Comparison of ENCODE assay signal across 29 cellular contexts in the genomic region with DNA sequence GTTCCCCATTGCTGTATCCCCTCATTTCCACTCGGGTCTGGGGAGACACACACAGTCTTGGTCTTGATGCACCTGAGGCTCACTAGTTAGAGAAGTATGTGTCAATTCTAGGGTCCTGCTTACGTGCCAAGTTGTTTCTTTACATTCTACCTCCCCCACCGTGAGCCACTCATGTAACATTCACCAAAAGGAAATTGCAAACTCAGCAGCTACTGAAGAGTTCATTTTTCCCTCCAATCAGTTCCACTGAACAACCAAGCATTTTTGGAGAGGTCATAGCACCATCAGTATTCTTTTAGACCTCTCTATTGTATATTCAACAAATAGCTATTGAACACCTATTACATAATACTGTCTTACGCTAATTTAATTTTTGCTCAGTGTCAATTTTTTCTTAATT.
"Had no signal": no experiment of that assay in that cellular context is flagged by ENCODE, and none has a peak within 500 bp of the region (broad histone marks: within the 10 kb centered on the region; RNA-seq: fewer than 3 reads in every experiment).

No MANE protein-coding gene starts in this region.

- FAIRE-seq: urothelium cell line had no signal

- H3K36me3 ChIP-seq: stomach, suprapubic skin, thoracic aorta, thyroid gland, tibial artery, tibial nerve, transverse colon, upper lobe of left lung, upper lobe of right lung, uterus, vagina had no signal

- H3K4me3 ChIP-seq: stomach, suprapubic skin, testis, thoracic aorta, thyroid gland, tibial artery, tibial nerve, transverse colon, upper lobe of left lung, upper lobe of right lung, uterus, vagina had no signal

- H3K27me3 ChIP-seq: stomach, suprapubic skin, testis, thyroid gland, tibial artery, tibial nerve, transverse colon, upper lobe of left lung, upper lobe of right lung, uterus, vagina had no signal

- H3K27me3 Mint-ChIP-seq: stimulated activated memory B cell treated with anti-CD40 and anti-IgM and Interleukin-4, amounts not matched to agents 10 μg/mL and 1 μg/mL and 100 μg/mL, for 72 hours; stimulated activated naive B cell treated with anti-CD40 and anti-IgM and Interleukin-4, amounts not matched to agents 10 μg/mL and 1 μg/mL and 100 μg/mL, for 72 hours; stimulated activated naive CD8-positive, alpha-beta T cell treated with anti-CD3 and anti-CD28 coated beads, Interleukin-15, amount 100 ng/mL, for 72 hours; stimulated activated naive CD8-positive, alpha-beta T cell treated with anti-CD3 and anti-CD28 coated beads, Interleukin-15, Interleukin-2, amounts not matched to agents 100 ng/mL and 50 ng/mL, for 24 hours had no signal

- H3K9me3 Mint-ChIP-seq: stimulated activated memory B cell treated with anti-CD40 and anti-IgM and Interleukin-4, amounts not matched to agents 10 μg/mL and 1 μg/mL and 100 μg/mL, for 72 hours had no signal

- H3K4me3 Mint-ChIP-seq: stimulated activated effector memory CD8-positive, alpha-beta T cell treated with anti-CD3 and anti-CD28 coated beads, Interleukin-12 subunit alpha, Interleukin-12 subunit beta, amount 100 ng/mL, for 72 hours; stimulated activated memory B cell treated with anti-CD40 and anti-IgM and Interleukin-4, amounts not matched to agents 10 μg/mL and 1 μg/mL and 100 μg/mL, for 72 hours; stimulated activated naive B cell treated with anti-CD40 and anti-IgM and Interleukin-4, amounts not matched to agents 10 μg/mL and 1 μg/mL and 100 μg/mL, for 72 hours; stimulated activated naive CD8-positive, alpha-beta T cell treated with anti-CD3 and anti-CD28 coated beads, Interleukin-15, amount 100 ng/mL, for 72 hours; stimulated activated naive CD8-positive, alpha-beta T cell treated with anti-CD3 and anti-CD28 coated beads, Interleukin-15, Interleukin-2, amounts not matched to agents 100 ng/mL and 50 ng/mL, for 24 hours; type B pancreatic cell had no signal

- DNase-seq: stimulated activated CD4-positive, alpha-beta T cell treated with anti-CD3 and anti-CD28 coated beads, Interleukin-2, amount 100 ng/mL, for 48 hours; stimulated activated CD4-positive, alpha-beta T cell treated with anti-CD3 and anti-CD28 coated beads, Interleukin-4, amount 100 ng/mL, for 1 hour; stimulated activated CD4-positive, alpha-beta T cell treated with anti-CD3 and anti-CD28 coated beads, Interleukin-4, amount 100 ng/mL, for 24 hours; stimulated activated CD4-positive, alpha-beta T cell treated with anti-CD3 and anti-CD28 coated beads, Interleukin-4, amount 100 ng/mL, for 4 hours; stimulated activated CD8-positive, alpha-beta memory T cell treated with anti-CD3 and anti-CD28 coated beads, Interleukin-4, amount 100 ng/mL, for 48 hours; stimulated activated naive B cell treated with anti-CD40 and anti-IgM and Interleukin-4, amounts not matched to agents 10 μg/mL and 1 μg/mL and 100 μg/mL, for 72 hours; stimulated activated naive CD4-positive, alpha-beta T cell; stimulated activated naive CD4-positive, alpha-beta T cell treated with Interleukin-2 at 50 U/mL for 16 hours; stimulated activated naive CD8-positive, alpha-beta T cell treated with anti-CD3 and anti-CD28 coated beads, Interleukin-15, amount 100 ng/mL, for 72 hours; stimulated activated naive CD8-positive, alpha-beta T cell treated with anti-CD3 and anti-CD28 coated beads, Interleukin-15, Interleukin-2, amounts not matched to agents 100 U/mL and 50 U/mL, for 24 hours; stomach; substantia nigra; testis; thyroid gland; tibial artery; transverse colon; trophoblast cell; upper lobe of left lung; upper lobe of right lung; uterus had no signal

- H3K36me3 Mint-ChIP-seq: stimulated activated effector memory CD8-positive, alpha-beta T cell treated with anti-CD3 and anti-CD28 coated beads, Interleukin-12 subunit alpha, Interleukin-12 subunit beta, amount 100 ng/mL, for 72 hours; stimulated activated memory B cell treated with anti-CD40 and anti-IgM and Interleukin-4, amounts not matched to agents 10 μg/mL and 1 μg/mL and 100 μg/mL, for 72 hours; stimulated activated naive B cell treated with anti-CD40 and anti-IgM and Interleukin-4, amounts not matched to agents 10 μg/mL and 1 μg/mL and 100 μg/mL, for 72 hours; type B pancreatic cell had no signal

- H3K27ac Mint-ChIP-seq: stimulated activated effector memory CD8-positive, alpha-beta T cell treated with anti-CD3 and anti-CD28 coated beads, Interleukin-12 subunit alpha, Interleukin-12 subunit beta, amount 100 ng/mL, for 72 hours; stimulated activated memory B cell treated with anti-CD40 and anti-IgM and Interleukin-4, amounts not matched to agents 10 μg/mL and 1 μg/mL and 100 μg/mL, for 72 hours; stimulated activated naive B cell treated with anti-CD40 and anti-IgM and Interleukin-4, amounts not matched to agents 10 μg/mL and 1 μg/mL and 100 μg/mL, for 72 hours; stimulated activated naive CD8-positive, alpha-beta T cell treated with anti-CD3 and anti-CD28 coated beads, Interleukin-15, Interleukin-2, amounts not matched to agents 100 ng/mL and 50 ng/mL, for 24 hours; type B pancreatic cell had no signal

- H3K4me1 ChIP-seq: stomach, suprapubic skin, testis, thyroid gland, tibial artery, transverse colon, upper lobe of left lung, upper lobe of right lung, uterus, vagina had no signal

- H3K27ac ChIP-seq: stomach, suprapubic skin, testis, thoracic aorta, thyroid gland, tibial artery, tibial nerve, transverse colon, upper lobe of left lung, upper lobe of right lung, uterus, vagina had no signal

- ATAC-seq: stimulated activated effector memory CD8-positive, alpha-beta T cell treated with anti-CD3 and anti-CD28 coated beads, Interleukin-12 subunit alpha, Interleukin-12 subunit beta, amount 100 ng/mL, for 72 hours; stimulated activated memory B cell treated with anti-CD40 and anti-IgM and Interleukin-4, amounts not matched to agents 10 μg/mL and 1 μg/mL and 100 μg/mL, for 72 hours; stimulated activated naive B cell treated with anti-CD40 and anti-IgM and Interleukin-4, amounts not matched to agents 10 μg/mL and 1 μg/mL and 100 μg/mL, for 72 hours; stimulated activated naive CD8-positive, alpha-beta T cell treated with anti-CD3 and anti-CD28 coated beads, Interleukin-15, amount 100 ng/mL, for 72 hours; stimulated activated naive CD8-positive, alpha-beta T cell treated with anti-CD3 and anti-CD28 coated beads, Interleukin-15, Interleukin-2, amounts not matched to agents 100 U/mL and 50 U/mL, for 24 hours; upper lobe of right lung had no signal

- H3K9me3 ChIP-seq: stomach, suprapubic skin, testis, thoracic aorta, thyroid gland, tibial artery, tibial nerve, transverse colon, upper lobe of left lung, upper lobe of right lung, uterus, vagina had no signal

- H3K4me1 Mint-ChIP-seq: stimulated activated effector memory CD8-positive, alpha-beta T cell treated with anti-CD3 and anti-CD28 coated beads, Interleukin-12 subunit alpha, Interleukin-12 subunit beta, amount 100 ng/mL, for 72 hours; stimulated activated memory B cell treated with anti-CD40 and anti-IgM and Interleukin-4, amounts not matched to agents 10 μg/mL and 1 μg/mL and 100 μg/mL, for 72 hours; stimulated activated naive CD8-positive, alpha-beta T cell treated with anti-CD3 and anti-CD28 coated beads, Interleukin-15, amount 100 ng/mL, for 72 hours had no signal
